ENCODE assay signal across 1 cellular context in the genomic region with DNA sequence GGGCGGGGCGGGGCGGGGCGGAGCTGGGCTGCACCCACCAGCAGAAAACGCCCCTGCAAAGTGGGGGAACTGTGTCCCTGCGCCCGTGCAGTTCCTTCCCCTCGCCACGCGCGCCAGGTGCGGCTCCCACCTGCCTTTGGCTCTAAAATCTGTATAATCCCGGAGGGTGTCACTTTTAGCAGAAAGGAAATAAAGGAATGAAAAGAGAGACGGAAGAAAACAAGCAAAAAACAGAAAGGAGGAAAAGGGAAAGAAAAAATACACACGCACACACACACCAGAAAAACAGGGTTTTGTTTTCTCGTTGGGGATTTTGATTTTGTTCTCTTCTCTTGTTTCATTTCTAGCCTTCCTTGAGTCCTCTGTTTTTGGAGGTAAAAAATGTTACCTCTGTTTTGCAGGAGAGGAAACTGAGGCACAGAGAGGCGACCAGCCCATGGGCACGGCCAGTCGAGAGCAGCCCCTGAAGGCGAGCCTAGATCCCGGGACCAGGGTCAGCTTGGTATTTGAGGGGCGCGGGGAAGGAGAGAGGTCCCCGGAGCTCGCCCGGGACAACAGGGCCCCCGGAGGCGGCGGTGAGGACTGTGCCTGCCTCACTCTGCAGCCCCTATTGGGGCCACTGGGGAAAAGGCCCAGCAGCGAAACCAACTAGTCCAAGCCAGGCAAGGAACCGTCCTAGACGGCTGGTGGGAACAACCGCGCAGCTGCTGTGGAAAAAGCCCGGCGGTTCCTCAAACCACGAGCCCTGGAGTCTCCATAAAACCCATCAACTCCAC.
TF ChIP-seq lines count a peak whose summit lies in the region.

No MANE protein-coding gene starts in this region.

TF ChIP-seq in HEK293, 187 proteins besides CTCF, POLR2A, EP300 and RAD21 (continued from another document and continues in another):
- TF ChIP-seq, protein P1, sequence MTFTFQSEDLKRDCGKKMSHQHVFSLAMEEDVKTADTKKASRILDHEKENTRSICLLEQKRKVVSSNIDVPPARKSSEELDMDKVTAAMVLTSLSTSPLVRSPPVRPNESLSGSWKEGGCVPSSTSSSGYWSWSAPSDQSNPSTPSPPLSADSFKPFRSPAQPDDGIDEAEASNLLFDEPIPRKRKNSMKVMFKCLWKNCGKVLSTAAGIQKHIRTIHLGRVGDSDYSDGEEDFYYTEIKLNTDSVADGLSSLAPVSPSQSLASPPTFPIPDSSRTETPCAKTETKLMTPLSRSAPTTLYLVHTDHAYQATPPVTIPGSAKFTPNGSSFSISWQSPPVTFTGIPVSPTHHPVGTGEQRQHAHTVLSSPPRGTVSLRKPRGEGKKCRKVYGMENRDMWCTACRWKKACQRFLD (tag by site-specific recombination; IDR thresholded peaks at IDR 0.05): no peak
- TF ChIP-seq, protein P2, sequence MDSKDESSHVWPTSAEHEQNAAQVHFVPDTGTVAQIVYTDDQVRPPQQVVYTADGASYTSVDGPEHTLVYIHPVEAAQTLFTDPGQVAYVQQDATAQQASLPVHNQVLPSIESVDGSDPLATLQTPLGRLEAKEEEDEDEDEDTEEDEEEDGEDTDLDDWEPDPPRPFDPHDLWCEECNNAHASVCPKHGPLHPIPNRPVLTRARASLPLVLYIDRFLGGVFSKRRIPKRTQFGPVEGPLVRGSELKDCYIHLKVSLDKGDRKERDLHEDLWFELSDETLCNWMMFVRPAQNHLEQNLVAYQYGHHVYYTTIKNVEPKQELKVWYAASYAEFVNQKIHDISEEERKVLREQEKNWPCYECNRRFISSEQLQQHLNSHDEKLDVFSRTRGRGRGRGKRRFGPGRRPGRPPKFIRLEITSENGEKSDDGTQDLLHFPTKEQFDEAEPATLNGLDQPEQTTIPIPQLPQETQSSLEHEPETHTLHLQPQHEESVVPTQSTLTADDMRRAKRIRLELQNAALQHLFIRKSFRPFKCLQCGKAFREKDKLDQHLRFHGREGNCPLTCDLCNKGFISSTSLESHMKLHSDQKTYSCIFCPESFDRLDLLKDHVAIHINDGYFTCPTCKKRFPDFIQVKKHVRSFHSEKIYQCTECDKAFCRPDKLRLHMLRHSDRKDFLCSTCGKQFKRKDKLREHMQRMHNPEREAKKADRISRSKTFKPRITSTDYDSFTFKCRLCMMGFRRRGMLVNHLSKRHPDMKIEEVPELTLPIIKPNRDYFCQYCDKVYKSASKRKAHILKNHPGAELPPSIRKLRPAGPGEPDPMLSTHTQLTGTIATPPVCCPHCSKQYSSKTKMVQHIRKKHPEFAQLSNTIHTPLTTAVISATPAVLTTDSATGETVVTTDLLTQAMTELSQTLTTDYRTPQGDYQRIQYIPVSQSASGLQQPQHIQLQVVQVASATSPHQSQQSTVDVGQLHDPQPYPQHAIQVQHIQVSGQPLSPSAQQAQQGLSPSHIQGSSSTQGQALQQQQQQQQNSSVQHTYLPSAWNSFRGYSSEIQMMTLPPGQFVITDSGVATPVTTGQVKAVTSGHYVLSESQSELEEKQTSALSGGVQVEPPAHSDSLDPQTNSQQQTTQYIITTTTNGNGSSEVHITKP (tag by site-specific recombination; IDR thresholded peaks at IDR 0.05): no peak
- TF ChIP-seq, protein P3, sequence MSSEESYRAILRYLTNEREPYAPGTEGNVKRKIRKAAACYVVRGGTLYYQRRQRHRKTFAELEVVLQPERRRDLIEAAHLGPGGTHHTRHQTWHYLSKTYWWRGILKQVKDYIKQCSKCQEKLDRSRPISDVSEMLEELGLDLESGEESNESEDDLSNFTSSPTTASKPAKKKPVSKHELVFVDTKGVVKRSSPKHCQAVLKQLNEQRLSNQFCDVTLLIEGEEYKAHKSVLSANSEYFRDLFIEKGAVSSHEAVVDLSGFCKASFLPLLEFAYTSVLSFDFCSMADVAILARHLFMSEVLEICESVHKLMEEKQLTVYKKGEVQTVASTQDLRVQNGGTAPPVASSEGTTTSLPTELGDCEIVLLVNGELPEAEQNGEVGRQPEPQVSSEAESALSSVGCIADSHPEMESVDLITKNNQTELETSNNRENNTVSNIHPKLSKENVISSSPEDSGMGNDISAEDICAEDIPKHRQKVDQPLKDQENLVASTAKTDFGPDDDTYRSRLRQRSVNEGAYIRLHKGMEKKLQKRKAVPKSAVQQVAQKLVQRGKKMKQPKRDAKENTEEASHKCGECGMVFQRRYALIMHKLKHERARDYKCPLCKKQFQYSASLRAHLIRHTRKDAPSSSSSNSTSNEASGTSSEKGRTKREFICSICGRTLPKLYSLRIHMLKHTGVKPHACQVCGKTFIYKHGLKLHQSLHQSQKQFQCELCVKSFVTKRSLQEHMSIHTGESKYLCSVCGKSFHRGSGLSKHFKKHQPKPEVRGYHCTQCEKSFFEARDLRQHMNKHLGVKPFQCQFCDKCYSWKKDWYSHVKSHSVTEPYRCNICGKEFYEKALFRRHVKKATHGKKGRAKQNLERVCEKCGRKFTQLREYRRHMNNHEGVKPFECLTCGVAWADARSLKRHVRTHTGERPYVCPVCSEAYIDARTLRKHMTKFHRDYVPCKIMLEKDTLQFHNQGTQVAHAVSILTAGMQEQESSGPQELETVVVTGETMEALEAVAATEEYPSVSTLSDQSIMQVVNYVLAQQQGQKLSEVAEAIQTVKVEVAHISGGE (tag by site-specific recombination; conservative IDR thresholded peaks at IDR 0.05; ENCODE audit: low read depth): no peak
- no peak for TF ChIP-seq ZNF184 (tag by site-specific recombination; IDR thresholded peaks at IDR 0.05)
- TF ChIP-seq GLI2 (tag by site-specific recombination; IDR thresholded peaks at IDR 0.05; ENCODE audit: borderline replicate concordance, low read depth): no peak
- no peak for TF ChIP-seq ZBTB7A (tag by site-specific recombination; IDR thresholded peaks at IDR 0.05; ENCODE audit: low read depth)
- no peak for TF ChIP-seq IKZF3 (tag by site-specific recombination; IDR thresholded peaks at IDR 0.05)
- no peak for TF ChIP-seq ZNF112 (tag by site-specific recombination; IDR thresholded peaks at IDR 0.05)
- no peak for TF ChIP-seq ZNF211 (tag by site-specific recombination; IDR thresholded peaks at IDR 0.05; ENCODE audit: low read depth)
- no peak for TF ChIP-seq ZBTB1 (tag by site-specific recombination; IDR thresholded peaks at IDR 0.05)
- TF ChIP-seq, protein P4, sequence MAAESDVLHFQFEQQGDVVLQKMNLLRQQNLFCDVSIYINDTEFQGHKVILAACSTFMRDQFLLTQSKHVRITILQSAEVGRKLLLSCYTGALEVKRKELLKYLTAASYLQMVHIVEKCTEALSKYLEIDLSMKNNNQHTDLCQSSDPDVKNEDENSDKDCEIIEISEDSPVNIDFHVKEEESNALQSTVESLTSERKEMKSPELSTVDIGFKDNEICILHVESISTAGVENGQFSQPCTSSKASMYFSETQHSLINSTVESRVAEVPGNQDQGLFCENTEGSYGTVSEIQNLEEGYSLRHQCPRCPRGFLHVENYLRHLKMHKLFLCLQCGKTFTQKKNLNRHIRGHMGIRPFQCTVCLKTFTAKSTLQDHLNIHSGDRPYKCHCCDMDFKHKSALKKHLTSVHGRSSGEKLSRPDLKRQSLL (tag by site-specific recombination; IDR thresholded peaks at IDR 0.05): peak; percentile 57; the same call in 1 of the 2 replicates
- TF ChIP-seq, protein P5, sequence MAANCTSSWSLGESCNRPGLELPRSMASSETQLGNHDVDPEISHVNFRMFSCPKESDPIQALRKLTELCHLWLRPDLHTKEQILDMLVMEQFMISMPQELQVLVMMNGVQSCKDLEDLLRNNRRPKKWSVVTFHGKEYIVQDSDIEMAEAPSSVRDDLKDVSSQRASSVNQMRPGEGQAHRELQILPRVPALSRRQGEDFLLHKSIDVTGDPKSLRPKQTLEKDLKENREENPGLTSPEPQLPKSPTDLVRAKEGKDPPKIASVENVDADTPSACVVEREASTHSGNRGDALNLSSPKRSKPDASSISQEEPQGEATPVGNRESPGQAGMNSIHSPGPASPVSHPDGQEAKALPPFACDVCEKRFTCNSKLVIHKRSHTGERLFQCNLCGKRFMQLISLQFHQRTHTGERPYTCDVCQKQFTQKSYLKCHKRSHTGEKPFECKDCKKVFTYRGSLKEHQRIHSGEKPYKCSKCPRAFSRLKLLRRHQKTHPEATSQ (tag by site-specific recombination; IDR thresholded peaks at IDR 0.05): no peak
- no peak for TF ChIP-seq WT1 (tag by site-specific recombination; IDR thresholded peaks at IDR 0.05)
- TF ChIP-seq ZNF596 (tag by site-specific recombination; IDR thresholded peaks at IDR 0.05): no peak
- peak; percentile 77 for TF ChIP-seq ZNF366 (tag by site-specific recombination; conservative IDR thresholded peaks at IDR 0.05)
- no peak for TF ChIP-seq ZNF416 (tag by site-specific recombination; IDR thresholded peaks at IDR 0.05)
- no peak for TF ChIP-seq ZNF169 (tag by site-specific recombination; IDR thresholded peaks at IDR 0.05)
- TF ChIP-seq, protein P6, sequence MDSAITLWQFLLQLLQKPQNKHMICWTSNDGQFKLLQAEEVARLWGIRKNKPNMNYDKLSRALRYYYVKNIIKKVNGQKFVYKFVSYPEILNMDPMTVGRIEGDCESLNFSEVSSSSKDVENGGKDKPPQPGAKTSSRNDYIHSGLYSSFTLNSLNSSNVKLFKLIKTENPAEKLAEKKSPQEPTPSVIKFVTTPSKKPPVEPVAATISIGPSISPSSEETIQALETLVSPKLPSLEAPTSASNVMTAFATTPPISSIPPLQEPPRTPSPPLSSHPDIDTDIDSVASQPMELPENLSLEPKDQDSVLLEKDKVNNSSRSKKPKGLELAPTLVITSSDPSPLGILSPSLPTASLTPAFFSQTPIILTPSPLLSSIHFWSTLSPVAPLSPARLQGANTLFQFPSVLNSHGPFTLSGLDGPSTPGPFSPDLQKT (IDR thresholded peaks at IDR 0.05; ENCODE audit: borderline replicate concordance, low read depth, low read length): no peak
- TF ChIP-seq ZNF558 (tag by site-specific recombination; IDR thresholded peaks at IDR 0.05): no peak
- TF ChIP-seq MYNN (tag by site-specific recombination; IDR thresholded peaks at IDR 0.05; ENCODE audit: borderline replicate concordance): no peak
- TF ChIP-seq ZXDB (tag by site-specific recombination; IDR thresholded peaks at IDR 0.05): peak; percentile 96
- no peak for TF ChIP-seq ZNF514 (tag by site-specific recombination; IDR thresholded peaks at IDR 0.05)
- TF ChIP-seq, protein P7, sequence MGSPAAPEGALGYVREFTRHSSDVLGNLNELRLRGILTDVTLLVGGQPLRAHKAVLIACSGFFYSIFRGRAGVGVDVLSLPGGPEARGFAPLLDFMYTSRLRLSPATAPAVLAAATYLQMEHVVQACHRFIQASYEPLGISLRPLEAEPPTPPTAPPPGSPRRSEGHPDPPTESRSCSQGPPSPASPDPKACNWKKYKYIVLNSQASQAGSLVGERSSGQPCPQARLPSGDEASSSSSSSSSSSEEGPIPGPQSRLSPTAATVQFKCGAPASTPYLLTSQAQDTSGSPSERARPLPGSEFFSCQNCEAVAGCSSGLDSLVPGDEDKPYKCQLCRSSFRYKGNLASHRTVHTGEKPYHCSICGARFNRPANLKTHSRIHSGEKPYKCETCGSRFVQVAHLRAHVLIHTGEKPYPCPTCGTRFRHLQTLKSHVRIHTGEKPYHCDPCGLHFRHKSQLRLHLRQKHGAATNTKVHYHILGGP (tag by site-specific recombination; IDR thresholded peaks at IDR 0.05): no peak
- no peak for TF ChIP-seq ZNF223 (tag by site-specific recombination; IDR thresholded peaks at IDR 0.05)
- no peak for TF ChIP-seq ZNF433 (tag by site-specific recombination; IDR thresholded peaks at IDR 0.05; ENCODE audit: low read depth)
- TF ChIP-seq ZNF670 (tag by site-specific recombination; IDR thresholded peaks at IDR 0.05; ENCODE audit: low read depth): no peak
- TF ChIP-seq, protein P8, sequence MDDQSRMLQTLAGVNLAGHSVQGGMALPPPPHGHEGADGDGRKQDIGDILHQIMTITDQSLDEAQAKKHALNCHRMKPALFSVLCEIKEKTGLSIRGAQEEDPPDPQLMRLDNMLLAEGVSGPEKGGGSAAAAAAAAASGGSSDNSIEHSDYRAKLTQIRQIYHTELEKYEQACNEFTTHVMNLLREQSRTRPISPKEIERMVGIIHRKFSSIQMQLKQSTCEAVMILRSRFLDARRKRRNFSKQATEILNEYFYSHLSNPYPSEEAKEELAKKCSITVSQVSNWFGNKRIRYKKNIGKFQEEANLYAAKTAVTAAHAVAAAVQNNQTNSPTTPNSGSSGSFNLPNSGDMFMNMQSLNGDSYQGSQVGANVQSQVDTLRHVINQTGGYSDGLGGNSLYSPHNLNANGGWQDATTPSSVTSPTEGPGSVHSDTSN (CRISPR knock-in tag; IDR thresholded peaks at IDR 0.05): no peak
- TF ChIP-seq, protein P9, sequence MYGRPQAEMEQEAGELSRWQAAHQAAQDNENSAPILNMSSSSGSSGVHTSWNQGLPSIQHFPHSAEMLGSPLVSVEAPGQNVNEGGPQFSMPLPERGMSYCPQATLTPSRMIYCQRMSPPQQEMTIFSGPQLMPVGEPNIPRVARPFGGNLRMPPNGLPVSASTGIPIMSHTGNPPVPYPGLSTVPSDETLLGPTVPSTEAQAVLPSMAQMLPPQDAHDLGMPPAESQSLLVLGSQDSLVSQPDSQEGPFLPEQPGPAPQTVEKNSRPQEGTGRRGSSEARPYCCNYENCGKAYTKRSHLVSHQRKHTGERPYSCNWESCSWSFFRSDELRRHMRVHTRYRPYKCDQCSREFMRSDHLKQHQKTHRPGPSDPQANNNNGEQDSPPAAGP (tag by site-specific recombination; IDR thresholded peaks at IDR 0.05): no peak
- TF ChIP-seq, protein P10, sequence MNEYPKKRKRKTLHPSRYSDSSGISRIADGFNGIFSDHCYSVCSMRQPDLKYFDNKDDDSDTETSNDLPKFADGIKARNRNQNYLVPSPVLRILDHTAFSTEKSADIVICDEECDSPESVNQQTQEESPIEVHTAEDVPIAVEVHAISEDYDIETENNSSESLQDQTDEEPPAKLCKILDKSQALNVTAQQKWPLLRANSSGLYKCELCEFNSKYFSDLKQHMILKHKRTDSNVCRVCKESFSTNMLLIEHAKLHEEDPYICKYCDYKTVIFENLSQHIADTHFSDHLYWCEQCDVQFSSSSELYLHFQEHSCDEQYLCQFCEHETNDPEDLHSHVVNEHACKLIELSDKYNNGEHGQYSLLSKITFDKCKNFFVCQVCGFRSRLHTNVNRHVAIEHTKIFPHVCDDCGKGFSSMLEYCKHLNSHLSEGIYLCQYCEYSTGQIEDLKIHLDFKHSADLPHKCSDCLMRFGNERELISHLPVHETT (tag by site-specific recombination; IDR thresholded peaks at IDR 0.05): no peak
- TF ChIP-seq ZNF792 (tag by site-specific recombination; IDR thresholded peaks at IDR 0.05): no peak
- no peak for TF ChIP-seq GLI4 (tag by site-specific recombination; IDR thresholded peaks at IDR 0.05)
- TF ChIP-seq ZNF654 (tag by site-specific recombination; IDR thresholded peaks at IDR 0.05; ENCODE audit: low read depth): no peak
- TF ChIP-seq ZNF2 (tag by site-specific recombination; IDR thresholded peaks at IDR 0.05): 0 out of 2 replicates have a peak, but pooled peaks have one; percentile 21
- TF ChIP-seq KLF1 (tag by site-specific recombination; IDR thresholded peaks at IDR 0.05): peak; percentile 9; the same call in 1 of the 2 replicates
- peak; percentile 70 for TF ChIP-seq ZBTB8A (tag by site-specific recombination; IDR thresholded peaks at IDR 0.05)
- no peak for TF ChIP-seq MEIS1 (CRISPR knock-in tag; IDR thresholded peaks at IDR 0.05; ENCODE audit: borderline replicate concordance)
- no peak for TF ChIP-seq ZNF624 (tag by site-specific recombination; IDR thresholded peaks at IDR 0.05)
- TF ChIP-seq YY1 (tag by site-specific recombination; IDR thresholded peaks at IDR 0.05): no peak
- no peak for TF ChIP-seq ZNF473 (tag by site-specific recombination; IDR thresholded peaks at IDR 0.05)
- TF ChIP-seq ZNF19 (tag by site-specific recombination; IDR thresholded peaks at IDR 0.05; ENCODE audit: low read depth): no peak
- no peak for TF ChIP-seq ZBTB48 (tag by site-specific recombination; IDR thresholded peaks at IDR 0.05)
- TF ChIP-seq ZNF626 (tag by site-specific recombination; IDR thresholded peaks at IDR 0.05): no peak
